ENCODE assay signal across 11 cellular contexts in the genomic region with DNA sequence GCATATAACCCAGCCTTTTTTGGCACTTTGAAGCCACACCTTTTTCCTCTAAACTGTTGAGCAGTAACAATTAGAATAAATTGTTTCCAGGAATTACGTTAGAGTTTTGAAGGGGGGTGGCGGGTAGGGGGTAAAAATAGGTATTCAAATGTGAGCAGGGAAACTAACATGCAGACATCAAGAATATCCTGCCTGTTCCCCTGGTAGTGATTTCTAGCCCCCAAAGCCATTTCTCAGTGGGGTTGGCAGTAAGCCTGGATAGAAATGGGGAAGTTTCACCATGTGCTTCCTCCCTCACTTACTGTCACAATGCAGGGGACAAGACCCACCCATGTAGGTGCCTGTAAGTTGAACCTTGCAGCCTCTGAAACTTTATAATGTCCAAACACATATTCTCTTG. TPM values are rescaled to one million over a fixed set of nuclear protein-coding genes. Genes with fewer than 3 reads are reported as not detected.
DNase-seq lines count a peak whose midpoint lies in the region; ATAC-seq, FAIRE-seq and TF ChIP-seq lines count a peak whose summit lies in the region.
"Had no signal": no experiment of that assay in that cellular context is flagged by ENCODE, and none has a peak within 500 bp of the region (broad histone marks: within the 10 kb centered on the region; RNA-seq: fewer than 3 reads in every experiment).

No MANE protein-coding gene starts in this region.

- H3K36me3 ChIP-seq in gastrocnemius medialis = no peaks in the 10 kb centered on the region

- in situ Hi-C loops in gastrocnemius medialis (cut with MboI; ENCODE audit: low sequenced_read_pairs in 4 of 4) = loop anchor here in 1 of 4 donors (5.0 kb wide), 1 partner anchor 52 kb away; no protein-coding TSS in a partner anchor

- peak overlapping the region; percentile 57 to 77 (median 68) for H3K27ac ChIP-seq in gastrocnemius medialis

- H3K9me3 ChIP-seq in gastrocnemius medialis = no peaks in the 10 kb centered on the region

- peaks cover 6 to 24% of the 10 kb centered on the region in 2 donors for H3K4me1 ChIP-seq in gastrocnemius medialis

- peak in 1 of 2 donors; percentile 45 for ATAC-seq in gastrocnemius medialis

- TF ChIP-seq POLR2A in GM12891 (IDR thresholded peaks at IDR 0.05; ENCODE audit: low read depth, low read length) = no peak
- peak in 1 of 2 donors; percentile 52 for TF ChIP-seq POLR2A in gastrocnemius medialis (IDR thresholded peaks at IDR 0.05)

- peak; percentile 5 for FAIRE-seq in GM12891 (lab: Jason Lieb, UNC)
- FAIRE-seq: colon had no signal

- peaks cover 0 to 4% (median 0%) of the 10 kb centered on the region in 3 donors for H3K27me3 ChIP-seq in gastrocnemius medialis

- peak overlapping the region in 2 of 4 donors; percentile 24 to 54 for H3K4me3 ChIP-seq in gastrocnemius medialis

- DNase-seq in GM12891 (ENCODE audit: insufficient read length, low spot score) = no peak
- peak; percentile 57 for DNase-seq in NAMALWA (ENCODE audit: low spot score)
- peak; percentile 75 to 87 for DNase-seq in dermis microvascular lymphatic vessel endothelial cell (ENCODE audit: low read depth in 2 of 2)
- DNase-seq in gastrocnemius medialis = no peak
- DNase-seq in NK-92 (lab: John Stamatoyannopoulos, UW; ENCODE audit: unreplicated experiment) = no peak
- DNase-seq in NCI-H1694 treated with DMSO at 0.1 percent for 48 hours (lab: John Stamatoyannopoulos, UW) = no peak
- DNase-seq in NCI-H2081 treated with DMSO at 0.1 percent for 48 hours (lab: John Stamatoyannopoulos, UW) = no peak
- DNase-seq: activated T-cell treated with anti-CD3 and anti-CD28 coated beads for 4 hours; CD4-positive, alpha-beta memory T cell; NCI-H526 had no signal

- intact Hi-C loops in gastrocnemius medialis (cut with DNase I; ENCODE audit: low total_unique reads) = no loop called here

- TF ChIP-seq CTCF in gastrocnemius medialis (IDR thresholded peaks at IDR 0.05 in 4 of 5, conservative IDR thresholded peaks at IDR 0.05 in 1 of 5) = no peak

TF ChIP-seq in GM12891, 5 proteins besides CTCF, POLR2A, EP300 and RAD21:
- TF ChIP-seq POLR2AphosphoS5 (IDR thresholded peaks at IDR 0.05; ENCODE audit: low read depth, low read length) (no peak), POU2F2 (IDR thresholded peaks at IDR 0.05; ENCODE audit: low read depth, low read length) (no peak), TAF1 (IDR thresholded peaks at IDR 0.05; ENCODE audit: low read depth, low read length) (no peak), PAX5 (IDR thresholded peaks at IDR 0.05; ENCODE audit: insufficient read depth, low read length, severe bottlenecking) (no peak), SPI1 (IDR thresholded peaks at IDR 0.05; ENCODE audit: low read depth, low read length) (no peak)

RNA-seq across cellular contexts. Expression of gene DOCK9, which starts 3.8 kb away (rescaled TPM):
- 8.0 TPM for polyA plus RNA-seq in GM12891 (2012; ENCODE audit: low read depth, missing spikeins)
- total RNA-seq in dermis microvascular lymphatic vessel endothelial cell = 249 and 356 TPM in 2 replicates
- total RNA-seq in gastrocnemius medialis = 10 to 100 TPM; 31.4 to 46.7 (median 45.6) TPM

Comparison
In these comparisons a context has a peak if more than half of its experiments do, and no peak if none do; other contexts are left out.
1. DNase-seq: peak in NAMALWA (single experiment) and dermis microvascular lymphatic vessel endothelial cell (2 of 2); none in GM12891 (single experiment), gastrocnemius medialis (0 of 2), NK-92 (single experiment), NCI-H1694 treated with DMSO at 0.1 percent for 48 hours (single experiment) and NCI-H2081 treated with DMSO at 0.1 percent for 48 hours (single experiment).